8 cellular contexts compared by ENCODE assay signal in genomic region chr1:36464605-36465393, GRCh38. TPM values are rescaled to one million over a fixed set of nuclear protein-coding genes. Genes with fewer than 3 reads are reported as not detected.
DNase-seq lines count a peak whose midpoint lies in the region; ATAC-seq and TF ChIP-seq lines count a peak whose summit lies in the region.

No MANE protein-coding gene starts in this region.

- DNase-seq in A673 (ENCODE audit: low spot score) = no peak
- DNase-seq in Panc1 (ENCODE audit: low read depth, low spot score) = peak; percentile 15
- DNase-seq in erythroblast (lab: John Stamatoyannopoulos, UW) = no peak
- DNase-seq in dedifferentiated amniotic fluid mesenchymal stem cell (ENCODE audit: extremely low spot score) = no peak
- DNase-seq in GDM1 (lab: John Stamatoyannopoulos, UW) = no peak

- H3K9ac ChIP-seq in neural cell (ENCODE audit: low read length) = peak overlapping the region; percentile 76

- H3K9me3 ChIP-seq in A673 (ENCODE audit: low read depth, low read length, poor library complexity, severe bottlenecking) (no peaks in the 10 kb centered on the region), Panc1 (ENCODE audit: control insufficient read depth, insufficient read depth, low read depth, low read length) (no peaks in the 10 kb centered on the region), neural cell (ENCODE audit: low read length) (no peaks in the 10 kb centered on the region)

- peak overlapping the region; percentile 71 for H3K4me2 ChIP-seq in neural cell (ENCODE audit: low read length)

- no peak for TF ChIP-seq EP300 in neural cell (conservative IDR thresholded peaks at IDR 0.05; ENCODE audit: poor library complexity, severe bottlenecking)

- POLR2A ChIA-PET in A673 (lab: Charles Lee; ENCODE audit: low non-redundant PET) = interaction anchor here (0.7 to 1.0 kb wide), 2 partner anchors 14 to 1021 kb away, joined by 3 to 4 read pairs; partner anchors contain the start of gene OSCP1
- POLR2A ChIA-PET in Panc1 (lab: Charles Lee) = no interaction called here

- H2AFZ ChIP-seq in neural cell (ENCODE audit: low read depth, low read length) = peak overlapping the region; percentile 66

- intact Hi-C loops in A673 (cut with micrococcal nuclease; ENCODE audit: unreplicated experiment) = no loop called here
- intact Hi-C loops in Panc1 (cut with micrococcal nuclease; ENCODE audit: unreplicated experiment) = no loop called here

- no peak for TF ChIP-seq RAD21 in neural cell (conservative IDR thresholded peaks at IDR 0.05)

- CTCF ChIA-PET in A673 (lab: Charles Lee) (no interaction called here), Panc1 (lab: Charles Lee) (no interaction called here)

- no peaks in the 10 kb centered on the region for H3F3A ChIP-seq in neural cell (ENCODE audit: insufficient read depth, low read length, poor library complexity, severe bottlenecking)

- BruUV-seq in A673 (replicated peaks; lab: Mats Ljungman, UMichigan) (TSS peak; percentile 98), Panc1 (replicated peaks; lab: Mats Ljungman, UMichigan) (TSS peak; percentile 99)

- TF ChIP-seq POLR2A in erythroblast (IDR thresholded peaks at IDR 0.05; ENCODE audit: low read length) = peak; percentile 66

- H3K27me3 ChIP-seq in A673 (replicated peaks; ENCODE audit: insufficient read depth, low read depth, low read length, poor library complexity) (no peaks in the 10 kb centered on the region), Panc1 (ENCODE audit: control insufficient read depth, insufficient read depth, low read length) (no peaks in the 10 kb centered on the region), neural cell (ENCODE audit: insufficient read depth, low read depth, low read length) (no peaks in the 10 kb centered on the region)

- H3K79me2 ChIP-seq in neural cell (replicated peaks; ENCODE audit: insufficient read depth, low read length) = peaks cover 7% of the 10 kb centered on the region

- H4K20me1 ChIP-seq in neural cell (ENCODE audit: insufficient read depth) = no peaks in the 10 kb centered on the region

- H3K4me3 ChIP-seq in A673 (ENCODE audit: low read depth, low read length, poor library complexity, severe bottlenecking) (peak overlapping the region; percentile 76), Panc1 (ENCODE audit: low read depth in 2 of 2, low read length in 2 of 2) (peak overlapping the region; percentile 93 to 99), neural cell (ENCODE audit: low read length) (peak overlapping the region; percentile 83)

- in situ Hi-C loops in Panc1 (cut with HindIII; ENCODE audit: low pct_unique_long_range_greater_than_20kb, low sequenced_read_pairs) = no loop called here

- no peaks in the 10 kb centered on the region for H3K9me2 ChIP-seq in neural cell (ENCODE audit: insufficient read depth, low read length)

- ATAC-seq in GM18519 (IDR thresholded peaks at IDR 0.05; ENCODE audit: low FRiP score, unreplicated experiment) (peak; percentile 12), HG03139 (IDR thresholded peaks at IDR 0.05; ENCODE audit: unreplicated experiment) (peak; percentile 13), Panc1 (peak; percentile 69)

- peaks cover 6% of the 10 kb centered on the region for H3K4me1 ChIP-seq in A673 (ENCODE audit: insufficient read depth, low read length, poor library complexity, severe bottlenecking)
- H3K4me1 ChIP-seq in Panc1 (ENCODE audit: control insufficient read depth, insufficient read depth, low read length) = peaks cover 8% of the 10 kb centered on the region

- peak overlapping the region; percentile 85 for H3K27ac ChIP-seq in A673 (ENCODE audit: low read depth, low read length, poor library complexity, severe bottlenecking)
- peak overlapping the region; percentile 91 for H3K27ac ChIP-seq in Panc1 (ENCODE audit: low read length)
- H3K27ac ChIP-seq in neural cell (ENCODE audit: low read length) = peak overlapping the region; percentile 86

- TF ChIP-seq CTCF in A673 (conservative IDR thresholded peaks at IDR 0.05; ENCODE audit: low read depth, low read length) (no peak), Panc1 (IDR thresholded peaks at IDR 0.05) (no peak), neural cell (IDR thresholded peaks at IDR 0.05; ENCODE audit: poor library complexity, severe bottlenecking) (no peak)

- H3K36me3 ChIP-seq in A673 (ENCODE audit: insufficient read depth, low read length, poor library complexity, severe bottlenecking) (peaks cover 14% of the 10 kb centered on the region), Panc1 (ENCODE audit: control insufficient read depth, insufficient read depth, low read length) (peaks cover 8% of the 10 kb centered on the region), neural cell (ENCODE audit: insufficient read depth, low read length) (no peaks in the 10 kb centered on the region)

TF ChIP-seq in neural cell, 6 proteins besides CTCF, POLR2A, EP300 and RAD21:
- no peak for TF ChIP-seq TAF1 (IDR thresholded peaks at IDR 0.05; ENCODE audit: low read depth)
- no peak for TF ChIP-seq EZH2 (IDR thresholded peaks at IDR 0.05; ENCODE audit: borderline replicate concordance, insufficient read depth, low read length, poor library complexity, severe bottlenecking)
- no peak for TF ChIP-seq POLR2AphosphoS5 (IDR thresholded peaks at IDR 0.05)
- TF ChIP-seq MXI1 (conservative IDR thresholded peaks at IDR 0.05; ENCODE audit: poor library complexity, severe bottlenecking) = no peak
- TF ChIP-seq SMC3 (conservative IDR thresholded peaks at IDR 0.05; ENCODE audit: poor library complexity) = no peak
- no peak for TF ChIP-seq REST (IDR thresholded peaks at IDR 0.05; ENCODE audit: borderline replicate concordance)

RNA-seq across cellular contexts. Expression of gene MRPS15, which starts 0.6 kb away (rescaled TPM):
- total RNA-seq in A673 (2021) (140 and 144 TPM in 2 replicates), Panc1 (2021; ENCODE audit: unreplicated experiment) (113 TPM)
- 87.2 TPM for polyA plus RNA-seq in Panc1 (2012; ENCODE audit: insufficient read length)
- polyA plus RNA-seq in neural cell = 64.7 and 65.6 TPM in 2 replicates
- 17.5 and 22.7 TPM in 2 replicates for polyA minus RNA-seq in neural cell

RNA-seq across cellular contexts. Expression of gene OSCP1, which starts 14.5 kb away (rescaled TPM):
- total RNA-seq in A673 (2021) (5.7 and 10.6 TPM in 2 replicates), Panc1 (2021; ENCODE audit: unreplicated experiment) (5.5 TPM)
- polyA plus RNA-seq in Panc1 (2012; ENCODE audit: insufficient read length) = 7.3 TPM
- polyA plus RNA-seq in neural cell = 16.2 and 20.7 TPM in 2 replicates
- 22.2 and 25.6 TPM in 2 replicates for polyA minus RNA-seq in neural cell

RNA-seq across cellular contexts. Expression of gene CSF3R, which starts 17.9 kb away (rescaled TPM):
- total RNA-seq in A673 (2021) = not detected in 2 replicates
- total RNA-seq in Panc1 (2021; ENCODE audit: unreplicated experiment) = 0.31 TPM
- not detected for polyA plus RNA-seq in Panc1 (2012; ENCODE audit: insufficient read length)
- polyA plus RNA-seq in neural cell = not detected in 2 replicates
- polyA minus RNA-seq in neural cell = not detected in 2 replicates

Comparison
In these comparisons a context has a peak if more than half of its experiments do, and no peak if none do; other contexts are left out.
1. ATAC-seq: peak in every context shown above with its lines; median percentile 69 in Panc1; 13 in HG03139; 12 in GM18519.